ENCODE assay signal across 19 cellular contexts in genomic region chr4:23097251-23097650, GRCh38.
DNase-seq lines count a peak whose midpoint lies in the region; ATAC-seq and TF ChIP-seq lines count a peak whose summit lies in the region.
"Had no signal": no experiment of that assay in that cellular context is flagged by ENCODE, and none has a peak within 500 bp of the region (broad histone marks: within the 10 kb centered on the region; RNA-seq: fewer than 3 reads in every experiment).

No MANE protein-coding gene starts in this region.

- H3K4me2 ChIP-seq in IMR-90 (ENCODE audit: low read depth, low read length), result no peak overlapping the region

- no peak overlapping the region for H3K4me3 Mint-ChIP-seq in WTC11
- H3K4me3 Mint-ChIP-seq: activated naive CD4-positive, alpha-beta T cell treated with anti-CD3 and anti-CD28 coated beads, Interleukin-2, amount 10 ng/mL, durations not matched to agents 7 days and 5 days; neural crest cell had no signal

- no peak overlapping the region for H3K23ac ChIP-seq in IMR-90 (ENCODE audit: low read depth, low read length)

- dilution Hi-C loops in IMR-90 (cut with HindIII; ENCODE audit: low sequenced_read_pairs, unreplicated experiment), result no loop called here

- no peak overlapping the region for H3K9ac ChIP-seq in IMR-90 (ENCODE audit: low read depth, low read length)

- no peak overlapping the region for H2BK120ac ChIP-seq in IMR-90 (ENCODE audit: low read depth, low read length)

- intact Hi-C loops in IMR-90 (cut with micrococcal nuclease), result no loop called here

- no peaks in the 10 kb centered on the region for H3K4me1 ChIP-seq in IMR-90 (ENCODE audit: control insufficient read depth, insufficient read depth, low read length)

- H2BK20ac ChIP-seq in IMR-90 (ENCODE audit: low read depth, low read length), result no peak overlapping the region

- peak; percentile 67 for DNase-seq in AG20443 (ENCODE audit: low spot score)
- DNase-seq in IMR-90, result peak; percentile 44
- DNase-seq in T1000 (lab: John Stamatoyannopoulos, UW), result peak; percentile 49
- peak; percentile 50 for DNase-seq in glomerular visceral epithelial cell (ENCODE audit: extremely low spot score)
- no peak for DNase-seq in NCI-H69 (lab: John Stamatoyannopoulos, UW)
- DNase-seq in WTC11 (ENCODE audit: low spot score), result no peak
- no peak for DNase-seq in cerebellar cortex (ENCODE audit: low spot score)
- DNase-seq in NK-92 (lab: John Stamatoyannopoulos, UW; ENCODE audit: unreplicated experiment), result no peak
- DNase-seq: activated CD4-positive, CD25-positive, alpha-beta regulatory T cell treated with anti-CD3 and anti-CD28 coated beads, Interleukin-2, amount 50 U/mL, for 72 hours; activated naive CD4-positive, alpha-beta T cell treated with anti-CD3 and anti-CD28 coated beads, Interleukin-2, amount 10 ng/mL, durations not matched to agents 7 days and 5 days; caudate nucleus; effector memory CD4-positive, alpha-beta T cell; H7; mammary epithelial cell; NCI-H146; NCI-H446 treated with DMSO at 0.1 percent for 48 hours; RPMI8226; T-helper 1 cell had no signal

- ATAC-seq in IMR-90 (ENCODE audit: low read depth) (no peak), WTC11 (no peak)

- peaks cover 39% of the 10 kb centered on the region for H3K9me3 Mint-ChIP-seq in WTC11

- H2AK9ac ChIP-seq in IMR-90 (replicated peaks; ENCODE audit: low read depth, low read length, poor library complexity), result no peak overlapping the region

- no peaks in the 10 kb centered on the region for H3K4me1 Mint-ChIP-seq in WTC11
- H3K4me1 Mint-ChIP-seq: activated naive CD4-positive, alpha-beta T cell treated with anti-CD3 and anti-CD28 coated beads, Interleukin-2, amount 10 ng/mL, durations not matched to agents 7 days and 5 days; neural crest cell had no signal

- H4K20me1 ChIP-seq in IMR-90 (ENCODE audit: insufficient read depth, low read length), result no peaks in the 10 kb centered on the region

- H3K27ac Mint-ChIP-seq in WTC11, result no peak overlapping the region
- H3K27ac Mint-ChIP-seq: activated naive CD4-positive, alpha-beta T cell treated with anti-CD3 and anti-CD28 coated beads, Interleukin-2, amount 10 ng/mL, durations not matched to agents 7 days and 5 days had no signal

- H3K36me3 Mint-ChIP-seq in WTC11, result peaks cover 14% of the 10 kb centered on the region
- H3K36me3 Mint-ChIP-seq: activated naive CD4-positive, alpha-beta T cell treated with anti-CD3 and anti-CD28 coated beads, Interleukin-2, amount 10 ng/mL, durations not matched to agents 7 days and 5 days had no signal

- no peak for TF ChIP-seq CTCF in IMR-90 (conservative IDR thresholded peaks at IDR 0.05; ENCODE audit: low read depth, low read length)
- no peak for TF ChIP-seq CTCF in WTC11 (IDR thresholded peaks at IDR 0.05)

- H3K79me1 ChIP-seq in IMR-90 (ENCODE audit: low read depth in 1 of 2, low read length in 2 of 2), result no peaks in the 10 kb centered on the region

- POLR2A ChIA-PET in IMR-90 (lab: Charles Lee; ENCODE audit: unreplicated experiment), result no interaction called here
- POLR2A ChIA-PET in WTC11 (lab: Charles Lee), result no interaction called here

- no peak overlapping the region for H2BK15ac ChIP-seq in IMR-90 (ENCODE audit: low read depth, low read length)

- TF ChIP-seq POLR2A in IMR-90 (IDR thresholded peaks at IDR 0.05; ENCODE audit: low read depth, low read length), result no peak

- no peaks in the 10 kb centered on the region for H3K27me3 ChIP-seq in IMR-90 (ENCODE audit: control insufficient read depth, insufficient read depth, low read length)

- no peak overlapping the region for H4K91ac ChIP-seq in IMR-90 (ENCODE audit: insufficient read depth, low read depth, low read length)

- H2BK5ac ChIP-seq in IMR-90 (ENCODE audit: low read depth, low read length, poor library complexity, severe bottlenecking), result no peak overlapping the region

- H3K27me3 Mint-ChIP-seq in WTC11 (ENCODE audit: low read depth), result no peaks in the 10 kb centered on the region; the same call in 1 of the 2 replicates
- H3K27me3 Mint-ChIP-seq: activated naive CD4-positive, alpha-beta T cell treated with anti-CD3 and anti-CD28 coated beads, Interleukin-2, amount 10 ng/mL, durations not matched to agents 7 days and 5 days had no signal

- peaks cover 2% of the 10 kb centered on the region for H3K9me3 ChIP-seq in IMR-90 (ENCODE audit: control insufficient read depth, insufficient read depth, low read length)

- no peaks in the 10 kb centered on the region for H3K36me3 ChIP-seq in IMR-90 (ENCODE audit: control insufficient read depth, insufficient read depth, low read length)

- no peak overlapping the region for H2AFZ ChIP-seq in IMR-90 (replicated peaks; ENCODE audit: low read length, poor library complexity)

- in situ Hi-C loops in IMR-90 (cut with MboI; ENCODE audit: low sequenced_read_pairs), result no loop called here

- no peak overlapping the region for H3K56ac ChIP-seq in IMR-90 (ENCODE audit: extremely low read depth, insufficient read depth, low read length)

- no peak overlapping the region for H2AK5ac ChIP-seq in IMR-90 (ENCODE audit: low read depth, low read length)

- H3K4ac ChIP-seq in IMR-90 (ENCODE audit: low read depth, low read length), result no peak overlapping the region

- no peak overlapping the region for H4K5ac ChIP-seq in IMR-90 (ENCODE audit: low read depth, low read length)

- H3K14ac ChIP-seq in IMR-90 (replicated peaks; ENCODE audit: low read depth, low read length), result no peak overlapping the region

- H3K9me1 ChIP-seq in IMR-90 (ENCODE audit: insufficient read depth, low read length), result no peaks in the 10 kb centered on the region

- H3K4me3 ChIP-seq in IMR-90 (ENCODE audit: insufficient read depth, low read depth, low read length), result no peak overlapping the region

- H3K27ac ChIP-seq in IMR-90 (ENCODE audit: insufficient read depth, low read length), result no peak overlapping the region

- WGBS in IMR-90 (ENCODE audit: extremely low coverage in 2 of 2, insufficient read length in 1 of 2), 2 experiments, result 20% methylated on average over 1 of the region's 6 CpGs; no CpG with 5 or more reads in 1 of the 2 experiments

- CTCF ChIA-PET in IMR-90 (lab: Yijun Ruan, JAX) (no interaction called here), WTC11 (lab: Charles Lee) (no interaction called here)

- no peak for TF ChIP-seq RAD21 in IMR-90 (IDR thresholded peaks at IDR 0.05; ENCODE audit: low read length)

- BruUV-seq in IMR-90 (replicated peaks; lab: Mats Ljungman, UMichigan), result no TSS peak

- no peak overlapping the region for H3K18ac ChIP-seq in IMR-90 (ENCODE audit: low read depth, low read length)

- H4K8ac ChIP-seq in IMR-90 (ENCODE audit: low read depth in 2 of 2, low read length in 2 of 2), result no peak overlapping the region

TF ChIP-seq in IMR-90, 13 proteins besides CTCF, POLR2A, EP300 and RAD21 (continues in another document):
- no peak for TF ChIP-seq SMC3 (IDR thresholded peaks at IDR 0.05; ENCODE audit: low read depth, low read length)
- TF ChIP-seq BHLHE40 (IDR thresholded peaks at IDR 0.05; ENCODE audit: low read depth, low read length), result no peak
- TF ChIP-seq ELK1 (IDR thresholded peaks at IDR 0.05; ENCODE audit: borderline replicate concordance, low read depth, low read length), result no peak
- TF ChIP-seq CHD1 (IDR thresholded peaks at IDR 0.05; ENCODE audit: low read depth, low read length), result no peak
- no peak for TF ChIP-seq NFE2L2 (IDR thresholded peaks at IDR 0.05; ENCODE audit: low read depth, low read length)
- TF ChIP-seq MXI1 (IDR thresholded peaks at IDR 0.05; ENCODE audit: borderline replicate concordance, low read depth, low read length), result no peak
- TF ChIP-seq USF2 (IDR thresholded peaks at IDR 0.05; ENCODE audit: low read depth, low read length), result no peak

TF ChIP-seq in WTC11, 78 proteins besides CTCF, POLR2A, EP300 and RAD21 (continues in another document):
- TF ChIP-seq ZBTB21 (CRISPR knock-in tag; IDR thresholded peaks at IDR 0.05; ENCODE audit: borderline replicate concordance) (no peak), ZNF281 (CRISPR knock-in tag; IDR thresholded peaks at IDR 0.05) (no peak), USF1 (CRISPR knock-in tag; IDR thresholded peaks at IDR 0.05) (no peak), EMX1 (CRISPR knock-in tag; IDR thresholded peaks at IDR 0.05) (no peak), CBFB (CRISPR knock-in tag; IDR thresholded peaks at IDR 0.05; ENCODE audit: low read depth) (no peak), ZNF219 (CRISPR knock-in tag; IDR thresholded peaks at IDR 0.05; ENCODE audit: borderline replicate concordance) (no peak)

Comparison
In these comparisons a context has a peak if more than half of its experiments do, and no peak if none do; other contexts are left out.
1. DNase-seq: peak in AG20443 (single experiment), IMR-90 (single experiment), T1000 (single experiment) and glomerular visceral epithelial cell (single experiment); none in NCI-H69 (single experiment), WTC11 (single experiment), cerebellar cortex (single experiment) and NK-92 (single experiment).